ENCODE assay signal across 28 cellular contexts in the genomic region with DNA sequence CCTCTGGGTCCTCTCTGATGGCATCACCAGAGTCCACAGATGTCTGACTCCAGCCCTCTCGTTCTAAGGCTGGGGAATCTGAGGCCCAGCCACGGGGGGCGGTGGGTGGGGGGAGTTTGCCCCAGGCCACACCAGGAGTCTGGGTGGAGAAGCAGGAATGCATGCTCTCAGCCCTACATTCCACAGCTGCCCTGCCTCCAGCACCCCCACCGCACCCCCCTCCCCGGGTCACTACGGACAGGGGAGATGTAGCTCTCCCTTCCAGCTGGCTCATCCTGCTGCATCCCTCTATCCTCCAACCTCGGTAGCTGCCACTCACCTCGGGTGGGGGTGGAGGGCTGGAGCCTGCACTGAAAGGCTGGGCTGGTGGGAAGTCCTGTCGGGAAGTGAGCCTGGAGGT. TPM values are rescaled to one million over a fixed set of nuclear protein-coding genes. Genes with fewer than 3 reads are reported as not detected.
"Had no signal": no experiment of that assay in that cellular context is flagged by ENCODE, and none has a peak within 500 bp of the region (broad histone marks: within the 10 kb centered on the region; RNA-seq: fewer than 3 reads in every experiment).

No MANE protein-coding gene starts in this region.

- H3K36me3 ChIP-seq: adrenal gland, breast epithelium, MG63 had no signal

- H3K27ac Mint-ChIP-seq: activated CD4-positive, alpha-beta memory T cell treated with anti-CD3 and anti-CD28 coated beads for 36 hours; activated CD4-positive, alpha-beta T cell treated with anti-CD3 and anti-CD28 coated beads, Interleukin-2, amount 10 ng/mL, durations not matched to agents 24 days and 14 days; activated naive CD8-positive, alpha-beta T cell treated with anti-CD3 and anti-CD28 coated beads, Interleukin-2, amount 10 ng/mL, durations not matched to agents 7 days and 5 days; activated T-helper 17 cell treated with anti-CD3 and anti-CD28 coated beads, Interleukin-2, amount 50 U/mL, for 72 hours; T-helper 1 cell treated with Interleukin-12 subunit alpha and Interleukin-12 subunit beta and Interleukin-4 antibody, amounts not matched to agents 30 μg/mL and 1 μg/mL, for 36 hours had no signal

- H3K9me3 Mint-ChIP-seq: activated CD4-positive, alpha-beta memory T cell treated with anti-CD3 and anti-CD28 coated beads for 36 hours; activated CD4-positive, alpha-beta T cell treated with anti-CD3 and anti-CD28 coated beads, Interleukin-2, amount 10 ng/mL, durations not matched to agents 24 days and 14 days; activated naive CD8-positive, alpha-beta T cell treated with anti-CD3 and anti-CD28 coated beads, Interleukin-2, amount 10 ng/mL, durations not matched to agents 7 days and 5 days; activated T-helper 17 cell treated with anti-CD3 and anti-CD28 coated beads, Interleukin-2, amount 50 U/mL, for 72 hours; T-helper 1 cell treated with Interleukin-12 subunit alpha and Interleukin-12 subunit beta and Interleukin-4 antibody, amounts not matched to agents 30 μg/mL and 1 μg/mL, for 36 hours had no signal

- ATAC-seq: activated T-helper 17 cell treated with anti-CD3 and anti-CD28 coated beads, Interleukin-2, amount 50 U/mL, for 72 hours; SK-N-SH treated with all-trans-retinoic acid at 6 μM for 48 hours had no signal

- H3K9me3 ChIP-seq: adrenal gland, breast epithelium, MG63 had no signal

- H3K4me3 Mint-ChIP-seq: activated CD4-positive, alpha-beta memory T cell treated with anti-CD3 and anti-CD28 coated beads for 36 hours; activated CD4-positive, alpha-beta T cell treated with anti-CD3 and anti-CD28 coated beads, Interleukin-2, amount 10 ng/mL, durations not matched to agents 24 days and 14 days; activated naive CD8-positive, alpha-beta T cell treated with anti-CD3 and anti-CD28 coated beads, Interleukin-2, amount 10 ng/mL, durations not matched to agents 7 days and 5 days; activated T-helper 17 cell treated with anti-CD3 and anti-CD28 coated beads, Interleukin-2, amount 50 U/mL, for 72 hours; T-helper 1 cell treated with Interleukin-12 subunit alpha and Interleukin-12 subunit beta and Interleukin-4 antibody, amounts not matched to agents 30 μg/mL and 1 μg/mL, for 36 hours had no signal

- H3K36me3 Mint-ChIP-seq: activated CD4-positive, alpha-beta memory T cell treated with anti-CD3 and anti-CD28 coated beads for 36 hours; activated naive CD8-positive, alpha-beta T cell treated with anti-CD3 and anti-CD28 coated beads, Interleukin-2, amount 10 ng/mL, durations not matched to agents 7 days and 5 days had no signal

- DNase-seq: activated CD4-positive, alpha-beta memory T cell treated with anti-CD3 and anti-CD28 coated beads for 36 hours; activated CD4-positive, alpha-beta T cell treated with anti-CD3 and anti-CD28 coated beads, Interleukin-2, amount 10 ng/mL, durations not matched to agents 24 days and 14 days; activated CD4-positive, CD25-positive, alpha-beta regulatory T cell treated with anti-CD3 and anti-CD28 coated beads, Interleukin-2, amount 50 U/mL, for 72 hours; activated gamma-delta T cell; activated naive CD4-positive, alpha-beta T cell treated with anti-CD3 and anti-CD28 coated beads, Interleukin-2, amount 50 U/mL, for 16 hours; activated T-cell treated with anti-CD3 and anti-CD28 coated beads for 4 hours; activated T-cell treated with anti-CD3 and anti-CD28 coated beads, Interleukin-2, amount 50 U/mL, for 48 hours; adrenal gland; anterior cingulate cortex; MG63; MV-4-11; NCI-H1092 treated with DMSO at 0.1 percent for 48 hours; NCI-H1417 treated with DMSO at 0.1 percent for 48 hours; NCI-H1694; NCI-H2029; NCI-H345; NCI-H510A; NCI-H526 treated with DMSO at 0.1 percent for 48 hours; NCI-H82; SIG-M5 had no signal

- H3K4me3 ChIP-seq: adrenal gland, breast epithelium, MG63 had no signal

- H3K27ac ChIP-seq: adrenal gland, breast epithelium had no signal

RNA-seq across cellular contexts. Expression of a gene that starts 2.3 kb away (rescaled TPM):
- total RNA-seq: activated CD4-positive, alpha-beta memory T cell treated with anti-CD3 and anti-CD28 coated beads for 36 hours; activated CD4-positive, alpha-beta T cell treated with anti-CD3 and anti-CD28 coated beads, Interleukin-2, amount 10 ng/mL, durations not matched to agents 24 days and 14 days; activated CD8-positive, alpha-beta memory T cell treated with anti-CD3 and anti-CD28 coated beads for 36 hours; activated naive CD8-positive, alpha-beta T cell treated with anti-CD3 and anti-CD28 coated beads, Interleukin-2, amount 10 ng/mL, durations not matched to agents 7 days and 5 days; activated T-helper 17 cell treated with anti-CD3 and anti-CD28 coated beads, Interleukin-2, amount 50 U/mL, for 72 hours; OCI-LY7; RPMI7951 had no signal

RNA-seq across cellular contexts. Expression of a gene that starts 41.7 kb away (rescaled TPM):
- total RNA-seq: RPMI7951 had no signal
